In genomic region chr15:82197734-82198594, GRCh38 we compare ENCODE assay signal across 8 cellular contexts.
DNase-seq lines count a peak whose midpoint lies in the region; ATAC-seq and TF ChIP-seq lines count a peak whose summit lies in the region.

No MANE protein-coding gene starts in this region.

- CTCF ChIA-PET in BJ (lab: Yijun Ruan, JAX) = interaction anchor here (0.6 to 1.2 kb wide), 15 partner anchors 11 to 788 kb away, joined by 3 to 8 read pairs (median 4); partner anchors contain the start of gene MEX3B
- CTCF ChIA-PET in activated CD4-positive, alpha-beta T cell treated with anti-CD3 and anti-CD28 coated beads, Interleukin-2, amount 10 ng/mL, durations not matched to agents 7 days and 5 days (lab: Charles Lee) = interaction anchor here (1.0 kb wide), 1 partner anchor 90 kb away, joined by 3 read pairs; no protein-coding TSS in a partner anchor

- H3K4me3 ChIP-seq in BJ (ENCODE audit: low read depth, low read length) (no peak overlapping the region), lung (no peak overlapping the region)

- TF ChIP-seq CTCF in BJ (IDR thresholded peaks at IDR 0.05; ENCODE audit: insufficient read depth, low read depth, low read length) (peak; percentile 78), lung (IDR thresholded peaks at IDR 0.05; ENCODE audit: control extremely low read depth, extremely low read depth) (peak; percentile 63)

- H3K4me3 Mint-ChIP-seq in activated CD4-positive, alpha-beta T cell treated with anti-CD3 and anti-CD28 coated beads, Interleukin-2, amount 10 ng/mL, durations not matched to agents 7 days and 5 days = no peak overlapping the region

- H3K36me3 Mint-ChIP-seq in activated CD4-positive, alpha-beta T cell treated with anti-CD3 and anti-CD28 coated beads, Interleukin-2, amount 10 ng/mL, durations not matched to agents 7 days and 5 days (ENCODE audit: low read depth) = no peaks in the 10 kb centered on the region

- POLR2A ChIA-PET in BJ (lab: Charles Lee) = no interaction called here
- POLR2A ChIA-PET in activated CD4-positive, alpha-beta T cell treated with anti-CD3 and anti-CD28 coated beads, Interleukin-2, amount 10 ng/mL, durations not matched to agents 7 days and 5 days (lab: Charles Lee) = no interaction called here

- no peaks in the 10 kb centered on the region for H3K9me3 ChIP-seq in lung (ENCODE audit: control insufficient read depth in 2 of 2, insufficient read depth in 1 of 2, low read length in 1 of 2)

- 44 to 49% methylated on average over 8 of the region's 8 CpGs for WGBS in lung, 2 donors

- H3K27ac Mint-ChIP-seq in activated CD4-positive, alpha-beta T cell treated with anti-CD3 and anti-CD28 coated beads, Interleukin-2, amount 10 ng/mL, durations not matched to agents 7 days and 5 days = no peak overlapping the region

- no peaks in the 10 kb centered on the region for H3K4me1 Mint-ChIP-seq in activated CD4-positive, alpha-beta T cell treated with anti-CD3 and anti-CD28 coated beads, Interleukin-2, amount 10 ng/mL, durations not matched to agents 7 days and 5 days

- DNase-seq in BJ (ENCODE audit: low read depth) = no peak
- peak; percentile 49 to 72 for DNase-seq in NCI-H446 (lab: John Stamatoyannopoulos, UW)
- peak; percentile 75 for DNase-seq in activated CD4-positive, alpha-beta T cell treated with anti-CD3 and anti-CD28 coated beads, Interleukin-2, amount 10 ng/mL, durations not matched to agents 7 days and 5 days
- DNase-seq in ecto neural progenitor cell (ENCODE audit: low spot score) = peak; percentile 65
- DNase-seq in lung (ENCODE audit: low spot score) = peak; percentile 58
- peak; percentile 11 to 17 for DNase-seq in stimulated activated CD8-positive, alpha-beta memory T cell treated with anti-CD3 and anti-CD28 coated beads, Interleukin-2, amount 100 ng/mL, for 1 hour (ENCODE audit: low read depth in 2 of 2)

- H3K36me3 ChIP-seq in BJ (ENCODE audit: control insufficient read depth, insufficient read depth, low read length) = no peaks in the 10 kb centered on the region
- H3K36me3 ChIP-seq in lung (ENCODE audit: control insufficient read depth in 2 of 2, insufficient read depth in 2 of 2, low read length in 2 of 2) = peaks cover 0 to 2% of the 10 kb centered on the region in 2 donors

- no peaks in the 10 kb centered on the region for H3K27me3 ChIP-seq in BJ (ENCODE audit: control insufficient read depth, insufficient read depth, low read length)
- H3K27me3 ChIP-seq in lung (ENCODE audit: control insufficient read depth, insufficient read depth) = no peaks in the 10 kb centered on the region

- peaks cover 0 to 6% of the 10 kb centered on the region in 2 donors for H3K4me1 ChIP-seq in lung (ENCODE audit: control insufficient read depth in 2 of 2, insufficient read depth in 2 of 2, low read length in 2 of 2)

- H3K27me3 Mint-ChIP-seq in activated CD4-positive, alpha-beta T cell treated with anti-CD3 and anti-CD28 coated beads, Interleukin-2, amount 10 ng/mL, durations not matched to agents 7 days and 5 days = no peaks in the 10 kb centered on the region

- H3K27ac ChIP-seq in lung (ENCODE audit: low read depth in 1 of 2, low read length in 1 of 2) = no peak overlapping the region

- H3K9me3 Mint-ChIP-seq in activated CD4-positive, alpha-beta T cell treated with anti-CD3 and anti-CD28 coated beads, Interleukin-2, amount 10 ng/mL, durations not matched to agents 7 days and 5 days = no peaks in the 10 kb centered on the region

- ATAC-seq in GM19035 (IDR thresholded peaks at IDR 0.05; ENCODE audit: unreplicated experiment) = peak; percentile 96
- ATAC-seq in HG03175 (IDR thresholded peaks at IDR 0.05; ENCODE audit: unreplicated experiment) = peak; percentile 90
- peak; percentile 66 for ATAC-seq in lung (ENCODE audit: insufficient read depth, low FRiP score)
